In genomic region chr2:97664636-97664970, GRCh38 we compare ENCODE assay signal across 8 cellular contexts. TPM values are rescaled to one million over a fixed set of nuclear protein-coding genes. Genes with fewer than 3 reads are reported as not detected.
DNase-seq lines count a peak whose midpoint lies in the region; ATAC-seq, FAIRE-seq and TF ChIP-seq lines count a peak whose summit lies in the region.

No MANE protein-coding gene starts in this region.

- peak overlapping the region; percentile 79 for H3K27ac ChIP-seq in muscle layer of colon (ENCODE audit: low read depth, low read length)

- H3K27me3 ChIP-seq in bronchial epithelial cell (ENCODE audit: control insufficient read depth, insufficient read depth, low read length) (no peaks in the 10 kb centered on the region), muscle layer of colon (ENCODE audit: control insufficient read depth in 1 of 2, insufficient read depth in 2 of 2, low read length in 2 of 2) (no peaks in the 10 kb centered on the region)

- H3K4me3 ChIP-seq in bronchial epithelial cell (ENCODE audit: low read depth, low read length) (peak overlapping the region; percentile 60), muscle layer of colon (ENCODE audit: low read depth in 1 of 2, low read length in 2 of 2) (peak overlapping the region; percentile 47 to 55)

- peak; percentile 32 for DNase-seq in Daoy (ENCODE audit: low read depth)
- DNase-seq in MV-4-11 (lab: John Stamatoyannopoulos, UW), result peak; percentile 62
- no peak for DNase-seq in bronchial epithelial cell (ENCODE audit: low read depth)
- DNase-seq in posterior cingulate gyrus, result no peak
- no peak for DNase-seq in HCEC 1CT

- H3K9me3 ChIP-seq in muscle layer of colon (ENCODE audit: low read length), result no peaks in the 10 kb centered on the region

- H3K4me1 ChIP-seq in muscle layer of colon (ENCODE audit: insufficient read depth, low read length), result peaks cover 25% of the 10 kb centered on the region

- intact Hi-C loops in posterior cingulate gyrus (cut with DNase I), result loop anchor here (2.0 kb wide), 1 partner anchor 32 kb away; no protein-coding TSS in a partner anchor

- peak overlapping the region; percentile 18 for H3K9ac ChIP-seq in muscle layer of colon (ENCODE audit: low read length)

- no peak for FAIRE-seq in bronchial epithelial cell (lab: Jason Lieb, UNC)

- ATAC-seq in GM21825 (IDR thresholded peaks at IDR 0.05; ENCODE audit: unreplicated experiment) (no peak), GM18511 (IDR thresholded peaks at IDR 0.05; ENCODE audit: unreplicated experiment) (no peak)

- H3K36me3 ChIP-seq in bronchial epithelial cell (ENCODE audit: control insufficient read depth, insufficient read depth, low read length) (peaks cover 6% of the 10 kb centered on the region), muscle layer of colon (ENCODE audit: insufficient read depth, low read length) (peaks cover 9% of the 10 kb centered on the region)

- no peak for TF ChIP-seq CTCF in bronchial epithelial cell (IDR thresholded peaks at IDR 0.05; ENCODE audit: insufficient read depth, low read length, severe bottlenecking)

RNA-seq across cellular contexts. Expression of gene ACTR1B, which starts 0.8 kb away (rescaled TPM):
- total RNA-seq in Daoy (2014; rRNA removed; shearing (Covaris generic)), result 20.1 and 25.8 TPM in 2 replicates
- 52.9 and 59.2 TPM in 2 replicates for total RNA-seq in bronchial epithelial cell

RNA-seq across cellular contexts. Expression of gene C2orf92, which starts 4.9 kb away (rescaled TPM):
- 0.24 and 4.9 TPM in 2 replicates for total RNA-seq in Daoy (2014; rRNA removed; shearing (Covaris generic))
- 0.26 and 0.51 TPM in 2 replicates for total RNA-seq in bronchial epithelial cell

RNA-seq across cellular contexts. Expression of gene COX5B, which starts 18.7 kb away (rescaled TPM):
- 318 and 380 TPM in 2 replicates for total RNA-seq in Daoy (2014; rRNA removed; shearing (Covaris generic))
- total RNA-seq in bronchial epithelial cell, result 416 and 525 TPM in 2 replicates

RNA-seq across cellular contexts. Expression of gene ZAP70, which starts 48.8 kb away (rescaled TPM):
- total RNA-seq in Daoy (2014; rRNA removed; shearing (Covaris generic)), result 0.33 and 0.46 TPM in 2 replicates
- not detected in 2 replicates for total RNA-seq in bronchial epithelial cell

Comparison
In these comparisons a context has a peak if more than half of its experiments do, and no peak if none do; other contexts are left out.
1. DNase-seq: peak in Daoy (single experiment) and MV-4-11 (single experiment); none in bronchial epithelial cell (single experiment), posterior cingulate gyrus (0 of 10) and HCEC 1CT (single experiment).